In the genomic region with DNA sequence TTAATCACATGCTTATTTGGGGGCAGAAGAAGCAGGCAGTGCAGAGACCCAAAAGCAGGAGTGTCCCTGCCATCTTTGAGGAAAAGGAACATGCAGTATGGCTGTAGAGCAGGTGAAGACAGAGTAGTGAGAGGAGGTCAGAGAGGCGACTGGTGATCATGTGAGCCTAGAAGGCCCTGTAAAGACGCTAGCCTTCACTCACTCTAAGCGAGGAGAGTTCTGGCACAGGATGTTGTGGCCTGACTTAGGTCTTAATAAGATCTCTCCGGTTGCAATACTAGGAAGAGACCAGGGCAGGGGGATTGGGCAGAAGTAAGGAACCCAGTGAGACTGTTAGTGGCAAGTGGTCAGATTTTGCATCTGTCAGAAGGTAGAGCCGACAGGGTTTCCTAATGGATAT, we compare ENCODE assay signal across 18 cellular contexts.
"Had no signal": no experiment of that assay in that cellular context is flagged by ENCODE, and none has a peak within 500 bp of the region (broad histone marks: within the 10 kb centered on the region; RNA-seq: fewer than 3 reads in every experiment).

No MANE protein-coding gene starts in this region.

- H3K4me3 ChIP-seq: heart right ventricle, thoracic aorta, upper lobe of left lung had no signal

- ATAC-seq: activated T-cell treated with anti-CD3 and anti-CD28 coated beads, Interleukin-2, amount 50 U/mL, for 72 hours; heart right ventricle had no signal

- H3K27ac ChIP-seq: brain microvascular endothelial cell, heart right ventricle, thoracic aorta, upper lobe of left lung had no signal

- H3K9me3 ChIP-seq: heart right ventricle, thoracic aorta, upper lobe of left lung had no signal

- H3K9me3 Mint-ChIP-seq: activated CD4-positive, alpha-beta memory T cell treated with anti-CD3 and anti-CD28 coated beads for 36 hours; activated T-cell treated with anti-CD3 and anti-CD28 coated beads, Interleukin-2, amount 50 U/mL, for 72 hours; nephron progenitor cell; T-helper 2 cell treated with Interferon-gamma antibody and Interleukin-4, amounts not matched to agents 5 μg/mL and 100 μg/mL, for 36 hours had no signal

- H3K27me3 ChIP-seq: brain microvascular endothelial cell, heart right ventricle, upper lobe of left lung had no signal

- H3K27ac Mint-ChIP-seq: activated CD4-positive, alpha-beta memory T cell treated with anti-CD3 and anti-CD28 coated beads for 36 hours; nephron progenitor cell; progenitor cell of endocrine pancreas; T-helper 2 cell treated with Interferon-gamma antibody and Interleukin-4, amounts not matched to agents 5 μg/mL and 100 μg/mL, for 36 hours had no signal

- H3K4me1 ChIP-seq: upper lobe of left lung had no signal

- H3K36me3 ChIP-seq: brain microvascular endothelial cell, heart right ventricle, thoracic aorta, upper lobe of left lung had no signal

- DNase-seq: activated CD4-positive, alpha-beta memory T cell treated with anti-CD3 and anti-CD28 coated beads for 36 hours; activated gamma-delta T cell; activated T-cell treated with anti-CD3 and anti-CD28 coated beads, Interleukin-2, amount 50 U/mL, for 72 hours; aorta; brain microvascular endothelial cell; cerebellar nuclear complex; cortex of kidney; heart right ventricle; mesendoderm; nephron progenitor cell; nucleus accumbens; Right ventricle myocardium superior; stimulated activated CD4-positive, alpha-beta T cell treated with anti-CD3 and anti-CD28 coated beads, Interleukin-2, amount 100 ng/mL, for 24 hours; SW 1271; upper lobe of left lung had no signal

- H3K4me3 Mint-ChIP-seq: activated CD4-positive, alpha-beta memory T cell treated with anti-CD3 and anti-CD28 coated beads for 36 hours; activated T-cell treated with anti-CD3 and anti-CD28 coated beads, Interleukin-2, amount 50 U/mL, for 72 hours; nephron progenitor cell; T-helper 2 cell treated with Interferon-gamma antibody and Interleukin-4, amounts not matched to agents 5 μg/mL and 100 μg/mL, for 36 hours had no signal

- H3K27me3 Mint-ChIP-seq: activated CD4-positive, alpha-beta memory T cell treated with anti-CD3 and anti-CD28 coated beads for 36 hours; progenitor cell of endocrine pancreas had no signal

- H3K36me3 Mint-ChIP-seq: activated CD4-positive, alpha-beta memory T cell treated with anti-CD3 and anti-CD28 coated beads for 36 hours had no signal
